ENCODE assay signal across 8 cellular contexts in genomic region chr1:116569776-116570357, GRCh38. TPM values are rescaled to one million over a fixed set of nuclear protein-coding genes. Genes with fewer than 3 reads are reported as not detected.
A peak's percentile ranks its signal among the peaks of the same experiment; 100 is the strongest.
DNase-seq lines count a peak whose midpoint lies in the region; ATAC-seq, FAIRE-seq and TF ChIP-seq lines count a peak whose summit lies in the region.

No MANE protein-coding gene starts in this region.

- no peaks in the 10 kb centered on the region for H3K9me3 ChIP-seq in SK-N-MC (ENCODE audit: low read depth, low read length)
- H3K9me3 ChIP-seq in K562 (replicated peaks; ENCODE audit: control insufficient read depth, insufficient read depth, low read depth, low read length) = peaks cover 1% of the 10 kb centered on the region; the same call in 1 of the 2 replicates

- H3K4me3 ChIP-seq in SK-N-MC = peak overlapping the region; percentile 98
- H3K4me3 ChIP-seq in K562 = peak overlapping the region; percentile 82

- in situ Hi-C loops in ACHN (cut with HindIII; ENCODE audit: low pct_ligation_motif_present, low pct_unique_long_range_greater_than_20kb, low sequenced_read_pairs) (no loop called here), K562 (cut with MboI) (no loop called here)

- TF ChIP-seq CTCF in K562 (IDR thresholded peaks at IDR 0.05 in 2 of 3, conservative IDR thresholded peaks at IDR 0.05 in 1 of 3; ENCODE audit: insufficient read depth in 2 of 3, low read depth in 1 of 3, low read length in 3 of 3) = no peak

- 12% methylated on average over 22 of the region's 22 CpGs for WGBS in K562 (ENCODE audit: insufficient coverage, low coverage, missing lambda C conversion rate)

- ATAC-seq in GM21576 (IDR thresholded peaks at IDR 0.05; ENCODE audit: unreplicated experiment) = peak; percentile 28
- peak; percentile 23 for ATAC-seq in K562

- H3K36me3 ChIP-seq in SK-N-MC (ENCODE audit: insufficient read depth, low read length) = peaks cover 4% of the 10 kb centered on the region; the same call in 1 of the 2 replicates
- H3K36me3 ChIP-seq in K562 (ENCODE audit: control insufficient read depth, insufficient read depth, low read length) = peaks cover 7% of the 10 kb centered on the region; the same call in 2 of the 3 replicates

- H3K27me3 ChIP-seq in K562 (ENCODE audit: control insufficient read depth in 2 of 2, insufficient read depth in 2 of 2, low read length in 2 of 2) (no peaks in the 10 kb centered on the region), layer of hippocampus (ENCODE audit: control insufficient read depth, insufficient read depth, low read length) (no peaks in the 10 kb centered on the region)

- H3K9me1 ChIP-seq in K562 (ENCODE audit: control insufficient read depth, insufficient read depth, low read length) = no peaks in the 10 kb centered on the region

- no peak for TF ChIP-seq POLR2A in K562 (conservative IDR thresholded peaks at IDR 0.05)

- H3K4me2 ChIP-seq in K562 (ENCODE audit: insufficient read depth, low read length) = peak overlapping the region; percentile 92

- intact Hi-C loops in K562 (cut with micrococcal nuclease) = loop anchor here (1.0 to 10.0 kb wide), 3 partner anchors 66 to 555 kb away; partner anchors contain the start of gene TRIM45

- no peak overlapping the region for H3K27ac ChIP-seq in SK-N-MC
- H3K27ac ChIP-seq in K562 (ENCODE audit: extremely low read depth, low read depth, low read length) = peak overlapping the region; percentile 88; the same call in 2 of the 3 replicates
- H3K27ac ChIP-seq in layer of hippocampus (ENCODE audit: low read depth, low read length) = peak overlapping the region; percentile 87

- H3K4me1 ChIP-seq in K562 (replicated peaks in 1 of 2; ENCODE audit: control insufficient read depth in 2 of 2, insufficient read depth in 2 of 2, low read length in 2 of 2) = peaks cover 45 to 53% of the 10 kb centered on the region in 2 experiments

- CTCF ChIA-PET in K562 (lab: Yijun Ruan, JAX; ENCODE audit: low intra/inter-chr PET ratio) = interaction anchor here (0.7 to 0.9 kb wide), 3 partner anchors 15 to 485 kb away, joined by 3 to 4 read pairs (median 3); no protein-coding TSS in a partner anchor

- peak; percentile 66 for FAIRE-seq in K562 (lab: Jason Lieb, UNC)

- DNase-seq in ACHN (peak; percentile 42), SK-N-MC (ENCODE audit: low read depth, low spot score) (no peak), K562 (ENCODE audit: extremely low read depth in 1 of 4, low spot score in 3 of 4) (peak; percentile 75 to 89 (median 82)), SKM-1 (lab: John Stamatoyannopoulos, UW; ENCODE audit: unreplicated experiment) (no peak), mesenteric fat pad (ENCODE audit: low spot score) (no peak)
- peak; percentile 13 to 36 (median 19) for DNase-seq in stimulated activated CD4-positive, alpha-beta T cell treated with anti-CD3 and anti-CD28 coated beads, TNF-alpha, amount 100 ng/mL, for 4 hours (ENCODE audit: low read depth in 3 of 3)

- peaks cover 18% of the 10 kb centered on the region; the same call in 1 of the 2 replicates for H4K20me1 ChIP-seq in K562 (replicated peaks; ENCODE audit: control insufficient read depth, insufficient read depth, low read length)

- peaks cover 60% of the 10 kb centered on the region for H3K79me2 ChIP-seq in K562 (ENCODE audit: control insufficient read depth, insufficient read depth, low read length)

- BruUV-seq in K562 (replicated peaks; lab: Mats Ljungman, UMichigan) = no TSS peak

- H2AFZ ChIP-seq in K562 (ENCODE audit: low read depth, low read length) = peak overlapping the region; percentile 92

- peak overlapping the region; percentile 65 for H3K9ac ChIP-seq in SK-N-MC (ENCODE audit: insufficient read length)
- peak overlapping the region; percentile 93 to 97 for H3K9ac ChIP-seq in K562 (ENCODE audit: insufficient read depth in 1 of 2, low read depth in 2 of 2, low read length in 2 of 2)

- no peak for TF ChIP-seq RAD21 in K562 (CRISPR knock-in tag; conservative IDR thresholded peaks at IDR 0.05 in 1 of 2, IDR thresholded peaks at IDR 0.05 in 1 of 2)

- POLR2A ChIA-PET in K562 (lab: Yijun Ruan, JAX) = interaction anchor here (0.7 to 1.8 kb wide), 4 partner anchors 13 to 431 kb away, joined by 4 to 7 read pairs (median 6); no protein-coding TSS in a partner anchor

- no peak; the same call in 1 of the 2 replicates for TF ChIP-seq EP300 in K562 (IDR thresholded peaks at IDR 0.05; ENCODE audit: low read length)

TF ChIP-seq in K562, 482 proteins besides CTCF, POLR2A, EP300 and RAD21 (continues in another document):
- TF ChIP-seq ELF2 (CRISPR knock-in tag; IDR thresholded peaks at IDR 0.05) = no peak
- TF ChIP-seq GTF3C2 (IDR thresholded peaks at IDR 0.05; ENCODE audit: borderline replicate concordance, extremely low read depth, insufficient read length) = no peak
- peak; percentile 36 for TF ChIP-seq POLR2B (IDR thresholded peaks at IDR 0.05; ENCODE audit: low read depth, partially characterized antibody)
- no peak for TF ChIP-seq ZNF518B (CRISPR knock-in tag; IDR thresholded peaks at IDR 0.05)

RNA-seq across cellular contexts. Expression of gene CD58, which starts 1.0 kb away (rescaled TPM):
- 43.8 and 80.5 TPM in 2 replicates for total RNA-seq in K562 (2011; cell fraction: chromatin; rRNA removed; ENCODE audit: low replicate concordance)
- 32.9 and 38.5 TPM in 2 replicates for total RNA-seq in K562 (2011; cell fraction: nucleolus; rRNA removed)
- total RNA-seq in K562 (2011; cell fraction: nucleoplasm; rRNA removed) = 55.1 and 71.8 TPM in 2 replicates
- 18.1 and 20.6 TPM in 2 replicates for total RNA-seq in K562 (2014; rRNA removed)
- 38.9 and 44.3 TPM in 2 replicates for total RNA-seq in K562 (2014; rRNA removed; fragmentation: Illumina TruSeq; extraction: Trizol)
- total RNA-seq in K562 (2015; rRNA removed; fragmentation: Illumina TruSeq; extraction: Trizol) = 32.6 and 37.4 TPM in 2 replicates
- total RNA-seq in K562 (2021) = 22.6 and 23.1 TPM in 2 replicates
- polyA plus RNA-seq in K562 (2011; rRNA removed) = 63.1 and 113 TPM in 2 replicates
- polyA plus RNA-seq in K562 (2011; cell fraction: cytosol; rRNA removed) = 26.9 and 29.8 TPM in 2 replicates
- 35.4 and 45.0 TPM in 2 replicates for polyA plus RNA-seq in K562 (2011; cell fraction: nucleus; rRNA removed)
- 27.1 and 33.9 TPM in 2 replicates for polyA plus RNA-seq in K562 (2012)
- 49.0 and 53.2 TPM in 2 replicates for polyA plus RNA-seq in K562 (2014; fragmentation: Illumina TruSeq; extraction: Trizol)
- polyA plus RNA-seq in K562 (2014; fragmentation: Nextera tagmentation; extraction: Ambion mirVana) = 10 to 100 TPM; 24.6 to 33.0 TPM
- polyA plus RNA-seq in K562 (2014; rRNA removed) = 40.9 and 45.0 TPM in 2 replicates
- 43.3 and 57.6 TPM in 2 replicates for polyA minus RNA-seq in K562 (2011; rRNA and poly(A)+ RNA removed)
- 11.0 and 23.7 TPM in 2 replicates for polyA minus RNA-seq in K562 (2011; cell fraction: cytosol; rRNA and poly(A)+ RNA removed)
- polyA minus RNA-seq in K562 (2011; cell fraction: nucleus; rRNA and poly(A)+ RNA removed) = 27.6 and 28.0 TPM in 2 replicates
- 23.9 TPM for total RNA-seq in mesenteric fat pad

Comparison
In these comparisons a context has a peak if more than half of its experiments do, and no peak if none do; other contexts are left out.
1. DNase-seq: peak in ACHN (single experiment), K562 (4 of 4) and stimulated activated CD4-positive, alpha-beta T cell treated with anti-CD3 and anti-CD28 coated beads, TNF-alpha, amount 100 ng/mL, for 4 hours (3 of 3); none in SK-N-MC (single experiment), SKM-1 (single experiment) and mesenteric fat pad (single experiment).